ENCODE assay signal across 8 cellular contexts in genomic region chr1:29125237-29125641, GRCh38. TPM values are rescaled to one million over a fixed set of nuclear protein-coding genes. Genes with fewer than 3 reads are reported as not detected.
DNase-seq lines count a peak whose midpoint lies in the region; ATAC-seq and TF ChIP-seq lines count a peak whose summit lies in the region.

No MANE protein-coding gene starts in this region.

- peaks cover 0 to 9% of the 10 kb centered on the region in 2 experiments; a peak in 1 of 4 replicates for H3K79me1 ChIP-seq in IMR-90 (ENCODE audit: low read depth in 1 of 2, low read length in 2 of 2)

- H4K91ac ChIP-seq in IMR-90 (ENCODE audit: insufficient read depth, low read depth, low read length) = peak overlapping the region; percentile 71

- H2BK15ac ChIP-seq in IMR-90 (ENCODE audit: low read depth, low read length) = peak overlapping the region; percentile 22; the same call in 1 of the 3 replicates

- no peak overlapping the region for H2BK5ac ChIP-seq in IMR-90 (ENCODE audit: low read depth, low read length, poor library complexity, severe bottlenecking)

- in situ Hi-C loops in IMR-90 (cut with MboI; ENCODE audit: low sequenced_read_pairs) = no loop called here

- H3K9me1 ChIP-seq in IMR-90 (ENCODE audit: insufficient read depth, low read length) = no peaks in the 10 kb centered on the region

- TF ChIP-seq CTCF in IMR-90 (conservative IDR thresholded peaks at IDR 0.05; ENCODE audit: low read depth, low read length) (no peak), natural killer cell (IDR thresholded peaks at IDR 0.05) (no peak)

- H4K20me1 ChIP-seq in IMR-90 (ENCODE audit: insufficient read depth, low read length) = no peaks in the 10 kb centered on the region

- peak overlapping the region; percentile 76 for H4K5ac ChIP-seq in IMR-90 (ENCODE audit: low read depth, low read length)

- no peaks in the 10 kb centered on the region; the same call in 1 of the 2 replicates for H3K36me3 ChIP-seq in ACC112 (ENCODE audit: insufficient read depth, low read length)
- H3K36me3 ChIP-seq in IMR-90 (ENCODE audit: control insufficient read depth, insufficient read depth, low read length) = no peaks in the 10 kb centered on the region

- POLR2A ChIA-PET in IMR-90 (lab: Charles Lee; ENCODE audit: unreplicated experiment) = no interaction called here

- H2BK120ac ChIP-seq in IMR-90 (ENCODE audit: low read depth, low read length) = peak overlapping the region; percentile 3

- H3K27me3 ChIP-seq in ACC112 (ENCODE audit: insufficient read depth, low read length) (no peaks in the 10 kb centered on the region), IMR-90 (ENCODE audit: control insufficient read depth, insufficient read depth, low read length) (no peaks in the 10 kb centered on the region)

- H3K18ac ChIP-seq in IMR-90 (ENCODE audit: low read depth, low read length) = peak overlapping the region; percentile 6; the same call in 1 of the 2 replicates

- H3K9ac ChIP-seq in IMR-90 (ENCODE audit: low read depth, low read length) = peak overlapping the region; percentile 62

- CTCF ChIA-PET in IMR-90 (lab: Yijun Ruan, JAX) = no interaction called here

- BruUV-seq in IMR-90 (replicated peaks; lab: Mats Ljungman, UMichigan) = no TSS peak

- peak overlapping the region; percentile 88 for H2AK5ac ChIP-seq in IMR-90 (ENCODE audit: low read depth, low read length)

- no peaks in the 10 kb centered on the region for H3K9me3 ChIP-seq in IMR-90 (ENCODE audit: control insufficient read depth, insufficient read depth, low read length)

- H3K14ac ChIP-seq in IMR-90 (replicated peaks; ENCODE audit: low read depth, low read length) = peak overlapping the region; percentile 3; the same call in 1 of the 2 replicates

- peaks cover 82% of the 10 kb centered on the region for H3K27me3 Mint-ChIP-seq in dendritic cell treated with granulocyte-macrophage colony-stimulating factor and Interleukin-4, amounts not matched to agents 40 ng/mL and 50 ng/mL, for 4 days
- H3K27me3 Mint-ChIP-seq in natural killer cell (ENCODE audit: low read depth in 2 of 2) = peaks cover 8 to 13% of the 10 kb centered on the region in 2 donors

- ATAC-seq in IMR-90 (ENCODE audit: low read depth) (no peak), natural killer cell (no peak)

- H3K4me3 ChIP-seq in ACC112 (ENCODE audit: low read depth, low read length) (peak overlapping the region; percentile 87), IMR-90 (ENCODE audit: insufficient read depth, low read depth, low read length) (peak overlapping the region; percentile 54; the same call in 1 of the 2 replicates)

- no peak overlapping the region for H3K23ac ChIP-seq in IMR-90 (ENCODE audit: low read depth, low read length)

- H2AK9ac ChIP-seq in IMR-90 (replicated peaks; ENCODE audit: low read depth, low read length, poor library complexity) = peak overlapping the region; percentile 72

- intact Hi-C loops in IMR-90 (cut with micrococcal nuclease) = loop anchor here (2.0 kb wide), 1 partner anchor 22 kb away; no protein-coding TSS in a partner anchor
- intact Hi-C loops in dendritic cell treated with granulocyte-macrophage colony-stimulating factor and Interleukin-4, amounts not matched to agents 40 ng/mL and 50 ng/mL, for 4 days (cut with micrococcal nuclease) = no loop called here
- intact Hi-C loops in natural killer cell (cut with micrococcal nuclease) = no loop called here

- no peak overlapping the region for H2AFZ ChIP-seq in ACC112 (ENCODE audit: low read length, unreplicated experiment)
- peak overlapping the region; percentile 97 for H2AFZ ChIP-seq in IMR-90 (replicated peaks; ENCODE audit: low read length, poor library complexity)

- H3K56ac ChIP-seq in IMR-90 (ENCODE audit: extremely low read depth, insufficient read depth, low read length) = no peak overlapping the region

- H3K9me3 Mint-ChIP-seq in dendritic cell treated with granulocyte-macrophage colony-stimulating factor and Interleukin-4, amounts not matched to agents 40 ng/mL and 50 ng/mL, for 4 days = no peaks in the 10 kb centered on the region
- H3K9me3 Mint-ChIP-seq in natural killer cell = no peaks in the 10 kb centered on the region

- TF ChIP-seq POLR2A in IMR-90 (IDR thresholded peaks at IDR 0.05; ENCODE audit: low read depth, low read length) = no peak

- H3K4me1 ChIP-seq in ACC112 (ENCODE audit: control insufficient read depth, insufficient read depth, low read length, unreplicated experiment) (peaks cover 5% of the 10 kb centered on the region), IMR-90 (ENCODE audit: control insufficient read depth, insufficient read depth, low read length) (peaks cover 15% of the 10 kb centered on the region)

- H3K4ac ChIP-seq in IMR-90 (ENCODE audit: low read depth, low read length) = peak overlapping the region; percentile 34

- peak overlapping the region; percentile 83 to 99 for H4K8ac ChIP-seq in IMR-90 (ENCODE audit: low read depth in 2 of 2, low read length in 2 of 2)

- H3K27ac ChIP-seq in ACC112 (ENCODE audit: low read depth, low read length) (peak overlapping the region; percentile 81), IMR-90 (ENCODE audit: insufficient read depth, low read length) (peak overlapping the region; percentile 81)

- WGBS in IMR-90 (ENCODE audit: extremely low coverage in 2 of 2, insufficient read length in 1 of 2), 2 experiments = 52% methylated on average over 14 of the region's 14 CpGs; no CpG with 5 or more reads in 1 of the 2 experiments

- H3K79me2 ChIP-seq in ACC112 (ENCODE audit: control insufficient read depth, insufficient read depth, low read length, unreplicated experiment) = peaks cover 13% of the 10 kb centered on the region

- DNase-seq in IMR-90 (no peak), natural killer cell (no peak), NOMO-1 treated with DMSO at 0.1 percent for 48 hours (lab: John Stamatoyannopoulos, UW; ENCODE audit: unreplicated experiment) (no peak), iPS-NIHi11 (ENCODE audit: low spot score) (no peak)
- DNase-seq in stimulated activated CD4-positive, alpha-beta T cell treated with anti-CD3 and anti-CD28 coated beads, Interleukin-15, amount 100 ng/mL, for 24 hours = no peak
- DNase-seq in central memory CD4-positive, alpha-beta T cell = no peak

- no peak for TF ChIP-seq RAD21 in IMR-90 (IDR thresholded peaks at IDR 0.05; ENCODE audit: low read length)

- no peaks in the 10 kb centered on the region for H3K36me3 Mint-ChIP-seq in dendritic cell treated with granulocyte-macrophage colony-stimulating factor and Interleukin-4, amounts not matched to agents 40 ng/mL and 50 ng/mL, for 4 days (ENCODE audit: low read depth)
- no peaks in the 10 kb centered on the region for H3K36me3 Mint-ChIP-seq in natural killer cell

- H3K4me3 Mint-ChIP-seq in dendritic cell treated with granulocyte-macrophage colony-stimulating factor and Interleukin-4, amounts not matched to agents 40 ng/mL and 50 ng/mL, for 4 days = peak overlapping the region; percentile 21
- H3K4me3 Mint-ChIP-seq in natural killer cell = peak overlapping the region; percentile 88

- H3K4me1 Mint-ChIP-seq in dendritic cell treated with granulocyte-macrophage colony-stimulating factor and Interleukin-4, amounts not matched to agents 40 ng/mL and 50 ng/mL, for 4 days (ENCODE audit: low read depth) = peaks cover 15% of the 10 kb centered on the region
- H3K4me1 Mint-ChIP-seq in natural killer cell = peaks cover 8 to 18% of the 10 kb centered on the region in 2 donors

- H3K4me2 ChIP-seq in IMR-90 (ENCODE audit: low read depth, low read length) = peak overlapping the region; percentile 76

- H2BK20ac ChIP-seq in IMR-90 (ENCODE audit: low read depth, low read length) = no peak overlapping the region

- H3K27ac Mint-ChIP-seq in dendritic cell treated with granulocyte-macrophage colony-stimulating factor and Interleukin-4, amounts not matched to agents 40 ng/mL and 50 ng/mL, for 4 days = no peak overlapping the region
- peak overlapping the region; percentile 50 to 76 for H3K27ac Mint-ChIP-seq in natural killer cell

- dilution Hi-C loops in IMR-90 (cut with HindIII; ENCODE audit: low sequenced_read_pairs, unreplicated experiment) = no loop called here

TF ChIP-seq in IMR-90, 13 proteins besides CTCF, POLR2A, EP300 and RAD21:
- TF ChIP-seq RCOR1 (IDR thresholded peaks at IDR 0.05; ENCODE audit: insufficient replicate concordance, low read length) (no peak), ELK1 (IDR thresholded peaks at IDR 0.05; ENCODE audit: borderline replicate concordance, low read depth, low read length) (no peak)

RNA-seq across cellular contexts. Expression of gene TMEM200B, which starts 1.5 kb away (rescaled TPM):
- 4.2 and 4.8 TPM in 2 replicates for total RNA-seq in IMR-90 (2012; rRNA removed)
- polyA plus RNA-seq in IMR-90 (2012; rRNA removed) = 4.6 and 6.2 TPM in 2 replicates
- polyA plus RNA-seq in IMR-90 (2012; cell fraction: cytosol; rRNA removed) = 3.8 and 6.7 TPM in 2 replicates
- 7.2 and 8.6 TPM in 2 replicates for polyA plus RNA-seq in IMR-90 (2012; cell fraction: nucleus; rRNA removed; ENCODE audit: low replicate concordance)
- not detected for total RNA-seq in natural killer cell

RNA-seq across cellular contexts. Expression of gene SRSF4, which starts 56.5 kb away (rescaled TPM):
- 20.8 and 38.6 TPM in 2 replicates for total RNA-seq in IMR-90 (2012; rRNA removed)
- polyA plus RNA-seq in IMR-90 (2012; rRNA removed) = 37.8 and 48.5 TPM in 2 replicates
- polyA plus RNA-seq in IMR-90 (2012; cell fraction: cytosol; rRNA removed) = 20.4 and 21.2 TPM in 2 replicates
- polyA plus RNA-seq in IMR-90 (2012; cell fraction: nucleus; rRNA removed; ENCODE audit: low replicate concordance) = 75.0 and 295 TPM in 2 replicates
- total RNA-seq in natural killer cell = 100 to 1,000 TPM in 2 of 3 donors, 10 to 100 TPM in 1; 90.2 to 114 (median 101) TPM
